In the genomic region with DNA sequence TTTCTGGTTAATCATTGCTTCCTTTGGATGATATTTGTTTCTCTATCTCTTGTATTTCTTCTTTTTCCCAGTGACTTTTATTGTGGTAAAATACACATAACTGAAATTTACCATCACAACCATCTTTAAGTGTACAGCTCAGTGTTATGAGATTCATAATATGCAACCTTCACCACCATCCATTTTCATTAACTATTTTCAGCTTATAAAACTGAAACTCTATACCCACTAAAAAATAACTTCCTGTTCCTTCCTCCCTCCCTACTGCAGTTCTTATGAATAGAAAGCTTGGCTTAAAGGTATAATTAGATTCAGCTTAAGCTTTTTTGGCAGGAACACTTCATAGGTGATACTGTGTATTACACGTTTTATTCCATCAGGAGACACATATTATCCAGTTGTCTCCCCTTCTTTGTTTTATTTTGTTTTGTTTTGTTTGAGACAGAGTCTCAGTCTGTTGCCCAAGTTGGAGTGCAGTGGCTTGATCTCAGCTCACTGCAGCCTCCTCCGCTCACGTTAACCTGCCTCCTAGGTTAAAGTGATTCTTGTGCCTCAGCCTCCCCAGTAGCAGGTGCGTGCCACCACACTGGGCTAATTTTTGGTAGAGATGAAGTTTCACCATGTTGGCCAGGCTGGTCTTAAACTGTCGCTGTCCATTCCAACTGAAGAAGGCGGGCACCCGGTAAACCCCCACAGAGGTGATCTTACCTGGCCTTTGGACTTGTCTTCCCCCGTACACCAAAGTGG, we compare ENCODE assay signal across 1 cellular context.
TF ChIP-seq lines count a peak whose summit lies in the region.

No MANE protein-coding gene starts in this region.

TF ChIP-seq in GM23338, 12 proteins besides CTCF, POLR2A, EP300 and RAD21 (continued from another document):
- TF ChIP-seq, protein P1, sequence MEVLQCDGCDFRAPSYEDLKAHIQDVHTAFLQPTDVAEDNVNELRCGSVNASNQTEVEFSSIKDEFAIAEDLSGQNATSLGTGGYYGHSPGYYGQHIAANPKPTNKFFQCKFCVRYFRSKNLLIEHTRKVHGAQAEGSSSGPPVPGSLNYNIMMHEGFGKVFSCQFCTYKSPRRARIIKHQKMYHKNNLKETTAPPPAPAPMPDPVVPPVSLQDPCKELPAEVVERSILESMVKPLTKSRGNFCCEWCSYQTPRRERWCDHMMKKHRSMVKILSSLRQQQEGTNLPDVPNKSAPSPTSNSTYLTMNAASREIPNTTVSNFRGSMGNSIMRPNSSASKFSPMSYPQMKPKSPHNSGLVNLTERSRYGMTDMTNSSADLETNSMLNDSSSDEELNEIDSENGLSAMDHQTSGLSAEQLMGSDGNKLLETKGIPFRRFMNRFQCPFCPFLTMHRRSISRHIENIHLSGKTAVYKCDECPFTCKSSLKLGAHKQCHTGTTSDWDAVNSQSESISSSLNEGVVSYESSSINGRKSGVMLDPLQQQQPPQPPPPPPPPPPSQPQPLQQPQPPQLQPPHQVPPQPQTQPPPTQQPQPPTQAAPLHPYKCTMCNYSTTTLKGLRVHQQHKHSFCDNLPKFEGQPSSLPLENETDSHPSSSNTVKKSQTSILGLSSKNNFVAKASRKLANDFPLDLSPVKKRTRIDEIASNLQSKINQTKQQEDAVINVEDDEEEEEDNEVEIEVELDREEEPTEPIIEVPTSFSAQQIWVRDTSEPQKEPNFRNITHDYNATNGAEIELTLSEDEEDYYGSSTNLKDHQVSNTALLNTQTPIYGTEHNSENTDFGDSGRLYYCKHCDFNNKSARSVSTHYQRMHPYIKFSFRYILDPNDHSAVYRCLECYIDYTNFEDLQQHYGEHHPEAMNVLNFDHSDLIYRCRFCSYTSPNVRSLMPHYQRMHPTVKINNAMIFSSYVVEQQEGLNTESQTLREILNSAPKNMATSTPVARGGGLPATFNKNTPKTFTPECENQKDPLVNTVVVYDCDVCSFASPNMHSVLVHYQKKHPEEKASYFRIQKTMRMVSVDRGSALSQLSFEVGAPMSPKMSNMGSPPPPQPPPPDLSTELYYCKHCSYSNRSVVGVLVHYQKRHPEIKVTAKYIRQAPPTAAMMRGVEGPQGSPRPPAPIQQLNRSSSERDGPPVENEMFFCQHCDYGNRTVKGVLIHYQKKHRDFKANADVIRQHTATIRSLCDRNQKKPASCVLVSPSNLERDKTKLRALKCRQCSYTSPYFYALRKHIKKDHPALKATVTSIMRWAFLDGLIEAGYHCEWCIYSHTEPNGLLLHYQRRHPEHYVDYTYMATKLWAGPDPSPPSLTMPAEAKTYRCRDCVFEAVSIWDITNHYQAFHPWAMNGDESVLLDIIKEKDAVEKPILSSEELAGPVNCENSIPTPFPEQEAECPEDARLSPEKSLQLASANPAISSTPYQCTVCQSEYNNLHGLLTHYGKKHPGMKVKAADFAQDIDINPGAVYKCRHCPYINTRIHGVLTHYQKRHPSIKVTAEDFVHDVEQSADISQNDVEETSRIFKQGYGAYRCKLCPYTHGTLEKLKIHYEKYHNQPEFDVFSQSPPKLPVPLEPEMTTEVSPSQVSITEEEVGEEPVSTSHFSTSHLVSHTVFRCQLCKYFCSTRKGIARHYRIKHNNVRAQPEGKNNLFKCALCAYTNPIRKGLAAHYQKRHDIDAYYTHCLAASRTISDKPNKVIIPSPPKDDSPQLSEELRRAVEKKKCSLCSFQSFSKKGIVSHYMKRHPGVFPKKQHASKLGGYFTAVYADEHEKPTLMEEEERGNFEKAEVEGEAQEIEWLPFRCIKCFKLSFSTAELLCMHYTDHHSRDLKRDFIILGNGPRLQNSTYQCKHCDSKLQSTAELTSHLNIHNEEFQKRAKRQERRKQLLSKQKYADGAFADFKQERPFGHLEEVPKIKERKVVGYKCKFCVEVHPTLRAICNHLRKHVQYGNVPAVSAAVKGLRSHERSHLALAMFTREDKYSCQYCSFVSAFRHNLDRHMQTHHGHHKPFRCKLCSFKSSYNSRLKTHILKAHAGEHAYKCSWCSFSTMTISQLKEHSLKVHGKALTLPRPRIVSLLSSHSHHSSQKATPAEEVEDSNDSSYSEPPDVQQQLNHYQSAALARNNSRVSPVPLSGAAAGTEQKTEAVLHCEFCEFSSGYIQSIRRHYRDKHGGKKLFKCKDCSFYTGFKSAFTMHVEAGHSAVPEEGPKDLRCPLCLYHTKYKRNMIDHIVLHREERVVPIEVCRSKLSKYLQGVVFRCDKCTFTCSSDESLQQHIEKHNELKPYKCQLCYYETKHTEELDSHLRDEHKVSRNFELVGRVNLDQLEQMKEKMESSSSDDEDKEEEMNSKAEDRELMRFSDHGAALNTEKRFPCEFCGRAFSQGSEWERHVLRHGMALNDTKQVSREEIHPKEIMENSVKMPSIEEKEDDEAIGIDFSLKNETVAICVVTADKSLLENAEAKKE (CRISPR knock-in tag; IDR thresholded peaks at IDR 0.05): no peak
- no peak for TF ChIP-seq STAT1 (IDR thresholded peaks at IDR 0.05; ENCODE audit: unreplicated experiment)
- no peak for TF ChIP-seq ZNF331 (CRISPR knock-in tag; IDR thresholded peaks at IDR 0.05; ENCODE audit: low read depth)
- no peak for TF ChIP-seq EZH2 (IDR thresholded peaks at IDR 0.05; ENCODE audit: low read depth, unreplicated experiment)
